8 cellular contexts compared by ENCODE assay signal in the genomic region with DNA sequence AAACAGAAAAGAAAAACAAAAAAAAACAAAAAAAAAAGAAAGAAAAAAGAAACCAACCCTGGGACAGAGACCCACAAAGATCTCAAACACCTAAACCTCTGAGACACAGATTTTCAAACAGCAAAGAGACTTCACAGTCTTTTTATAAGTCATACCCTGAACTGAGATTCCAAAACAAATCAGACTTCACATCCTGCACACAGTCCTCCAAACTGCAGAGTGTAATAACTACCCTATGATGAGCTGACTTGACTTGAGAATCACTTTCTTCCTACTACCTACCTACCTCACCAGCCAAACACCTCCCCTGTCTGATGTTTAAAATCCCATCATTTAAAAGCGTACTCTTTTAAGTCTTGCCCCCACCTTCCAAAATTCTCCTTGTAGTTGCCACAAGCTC. TPM values are rescaled to one million over a fixed set of nuclear protein-coding genes. Genes with fewer than 3 reads are reported as not detected.
DNase-seq lines count a peak whose midpoint lies in the region; ATAC-seq, FAIRE-seq and TF ChIP-seq lines count a peak whose summit lies in the region.

No MANE protein-coding gene starts in this region.

- no peak overlapping the region for H3K23ac ChIP-seq in H1 (ENCODE audit: insufficient read length)

- H3K4me1 ChIP-seq in SK-N-SH (ENCODE audit: control insufficient read depth in 1 of 2, insufficient read depth in 2 of 2, low read depth in 1 of 2, low read length in 1 of 2) (peaks cover 4 to 6% of the 10 kb centered on the region in 2 experiments; a peak in 1 of 4 replicates), OCI-LY3 (ENCODE audit: low read length) (peaks cover 14% of the 10 kb centered on the region), H1 (replicated peaks in 1 of 4; ENCODE audit: control insufficient read depth in 3 of 4, insufficient read depth in 4 of 4, low read length in 3 of 4) (peaks cover 0 to 4% (median 0%) of the 10 kb centered on the region in 4 experiments; a peak in 1 of 7 replicates), rectal smooth muscle tissue (ENCODE audit: control insufficient read depth, insufficient read depth, low read length) (no peaks in the 10 kb centered on the region), thyroid gland (peaks cover 4% of the 10 kb centered on the region in 2 donors)

- no peak for TF ChIP-seq CTCF in SK-N-SH (IDR thresholded peaks at IDR 0.05)
- TF ChIP-seq CTCF in OCI-LY3 (IDR thresholded peaks at IDR 0.05; ENCODE audit: low read depth, low read length), result no peak
- no peak for TF ChIP-seq CTCF in H1 (IDR thresholded peaks at IDR 0.05; ENCODE audit: control extremely low read depth in 1 of 3, insufficient read depth in 1 of 3, low read depth in 1 of 3, low read length in 3 of 3)
- TF ChIP-seq CTCF in thyroid gland (IDR thresholded peaks at IDR 0.05), result no peak

- intact Hi-C loops in thyroid gland (cut with DNase I), result no loop called here

- H3K36me3 ChIP-seq in SK-N-SH (replicated peaks in 1 of 2; ENCODE audit: control insufficient read depth in 1 of 2, insufficient read depth in 2 of 2, low read length in 1 of 2) (no peaks in the 10 kb centered on the region), OCI-LY3 (replicated peaks; ENCODE audit: low read depth, low read length) (no peaks in the 10 kb centered on the region), H1 (ENCODE audit: control insufficient read depth in 2 of 4, insufficient read depth in 4 of 4, low read length in 3 of 4) (no peaks in the 10 kb centered on the region), rectal smooth muscle tissue (ENCODE audit: control insufficient read depth, insufficient read depth, low read length) (no peaks in the 10 kb centered on the region), thyroid gland (no peaks in the 10 kb centered on the region)

- H3K27me3 ChIP-seq in SK-N-SH (ENCODE audit: insufficient read depth) (peaks cover 9% of the 10 kb centered on the region; the same call in 1 of the 2 replicates), OCI-LY3 (ENCODE audit: low read depth, low read length) (no peaks in the 10 kb centered on the region), H1 (replicated peaks in 1 of 4; ENCODE audit: control insufficient read depth in 3 of 4, extremely low read depth in 1 of 4, insufficient read depth in 3 of 4, low read length in 3 of 4) (no peaks in the 10 kb centered on the region), rectal smooth muscle tissue (ENCODE audit: control insufficient read depth, insufficient read depth, low read length) (no peaks in the 10 kb centered on the region), thyroid gland (no peaks in the 10 kb centered on the region)

- no peak overlapping the region for H3K18ac ChIP-seq in H1 (ENCODE audit: extremely low read depth, low read length)

- H4K91ac ChIP-seq in H1 (replicated peaks; ENCODE audit: insufficient read length, low read length), result no peak overlapping the region

- 59% methylated on average over 1 of the region's 1 CpG for WGBS in SK-N-SH (ENCODE audit: low lambda C conversion rate)
- WGBS in H1 (ENCODE audit: extremely low coverage in 1 of 2, insufficient coverage in 1 of 2, insufficient read length in 1 of 2, insufficient replicate concordance in 2 of 2, low coverage in 1 of 2, low lambda C conversion rate in 2 of 2, missing lambda C conversion rate in 1 of 2), 2 experiments, result 80% methylated on average over 1 of the region's 1 CpG; no CpG with 5 or more reads in 1 of the 2 experiments
- 93% methylated on average over 1 of the region's 1 CpG for WGBS in thyroid gland, 2 donors

- FAIRE-seq in H1 (lab: Jason Lieb, UNC), result no peak

- H3K27ac ChIP-seq in SK-N-SH (ENCODE audit: low read depth in 2 of 2, low read length in 1 of 2), result no peak overlapping the region; a peak in 1 of 4 replicates
- H3K27ac ChIP-seq in OCI-LY3 (ENCODE audit: low read length), result no peak overlapping the region
- no peak overlapping the region for H3K27ac ChIP-seq in H1 (ENCODE audit: low read depth, low read length)
- H3K27ac ChIP-seq in rectal smooth muscle tissue (ENCODE audit: low read depth, low read length), result no peak overlapping the region
- no peak overlapping the region for H3K27ac ChIP-seq in thyroid gland

- no peaks in the 10 kb centered on the region for H3K9me2 ChIP-seq in SK-N-SH

- H3F3A ChIP-seq in SK-N-SH (replicated peaks; ENCODE audit: insufficient read depth), result no peaks in the 10 kb centered on the region

- H3K56ac ChIP-seq in H1 (replicated peaks; ENCODE audit: insufficient read length, low read depth, low read length), result no peak overlapping the region

- no peak overlapping the region for H2BK20ac ChIP-seq in H1 (ENCODE audit: low read length)

- H2BK15ac ChIP-seq in H1 (ENCODE audit: low read length), result no peak overlapping the region

- H3K79me2 ChIP-seq in SK-N-SH (ENCODE audit: insufficient read depth) (no peaks in the 10 kb centered on the region), OCI-LY3 (ENCODE audit: low read length) (no peaks in the 10 kb centered on the region), H1 (ENCODE audit: control insufficient read depth in 1 of 2, insufficient read depth in 2 of 2, low read length in 2 of 2) (no peaks in the 10 kb centered on the region)

- H3K23me2 ChIP-seq in H1 (ENCODE audit: low read depth, low read length), result peaks cover 5% of the 10 kb centered on the region; the same call in 1 of the 2 replicates

- no peak for TF ChIP-seq RAD21 in SK-N-SH (IDR thresholded peaks at IDR 0.05; ENCODE audit: low read length)
- no peak for TF ChIP-seq RAD21 in H1 (IDR thresholded peaks at IDR 0.05 in 1 of 2, conservative IDR thresholded peaks at IDR 0.05 in 1 of 2; ENCODE audit: low read depth in 2 of 2, low read length in 2 of 2)

- no peak for ATAC-seq in SK-N-SH treated with all-trans-retinoic acid at 6 μM for 48 hours
- ATAC-seq in GM21737 (IDR thresholded peaks at IDR 0.05; ENCODE audit: unreplicated experiment), result no peak

- CTCF ChIA-PET in SK-N-SH (lab: Yijun Ruan, JAX), result no interaction called here
- CTCF ChIA-PET in H1 (lab: Charles Lee; ENCODE audit: partially characterized antibody), result interaction anchor here (1.2 kb wide), 1 partner anchor 62 kb away, joined by 3 read pairs; no protein-coding TSS in a partner anchor

- H2BK12ac ChIP-seq in H1 (ENCODE audit: low read depth, low read length), result no peak overlapping the region

- H4K5ac ChIP-seq in H1 (ENCODE audit: insufficient read length, low read depth, low read length), result no peak overlapping the region

- H3K4ac ChIP-seq in H1 (replicated peaks; ENCODE audit: insufficient read length, low read depth, low read length), result no peak overlapping the region

- H2AFZ ChIP-seq in SK-N-SH (ENCODE audit: low read depth), result peak overlapping the region; percentile 89
- peak overlapping the region; percentile 93 for H2AFZ ChIP-seq in OCI-LY3 (ENCODE audit: low read depth, low read length)
- 0 out of 2 replicates have a peak overlapping the region, but pooled peaks have one; percentile 70 for H2AFZ ChIP-seq in H1 (ENCODE audit: low read length)

- H3K9ac ChIP-seq in SK-N-SH (no peak overlapping the region), OCI-LY3 (ENCODE audit: low read length) (peak overlapping the region; percentile 68), H1 (replicated peaks in 1 of 4; ENCODE audit: extremely low read depth in 1 of 4, low read depth in 3 of 4, low read length in 3 of 4) (no peak overlapping the region), rectal smooth muscle tissue (ENCODE audit: low read length) (no peak overlapping the region)

- no peaks in the 10 kb centered on the region for H3K79me1 ChIP-seq in H1 (ENCODE audit: low read depth, low read length)

- POLR2A ChIA-PET in SK-N-SH (lab: Yijun Ruan, JAX) (no interaction called here), H1 (lab: Charles Lee; ENCODE audit: partially characterized antibody) (interaction anchor here (1.6 kb wide), 1 partner anchor 27 kb away, joined by 8 read pairs; no protein-coding TSS in a partner anchor)

- no peaks in the 10 kb centered on the region for H3K9me3 ChIP-seq in SK-N-SH
- no peaks in the 10 kb centered on the region for H3K9me3 ChIP-seq in OCI-LY3 (ENCODE audit: insufficient read depth, low read length)
- H3K9me3 ChIP-seq in H1 (ENCODE audit: insufficient read depth in 2 of 2, low read depth in 1 of 2, low read length in 1 of 2), result no peaks in the 10 kb centered on the region
- H3K9me3 ChIP-seq in thyroid gland, result no peaks in the 10 kb centered on the region

- H3K14ac ChIP-seq in H1 (ENCODE audit: insufficient read length), result no peak overlapping the region

- H4K8ac ChIP-seq in H1 (ENCODE audit: extremely low read depth, insufficient read depth, low read length), result no peak overlapping the region

- no peaks in the 10 kb centered on the region for H4K20me1 ChIP-seq in SK-N-SH (ENCODE audit: insufficient read depth)
- H4K20me1 ChIP-seq in OCI-LY3 (ENCODE audit: insufficient read depth, low read length), result no peaks in the 10 kb centered on the region
- no peaks in the 10 kb centered on the region for H4K20me1 ChIP-seq in H1 (replicated peaks in 1 of 2; ENCODE audit: control insufficient read depth in 1 of 2, insufficient read depth in 2 of 2, low read length in 2 of 2)

- H2BK120ac ChIP-seq in H1 (replicated peaks; ENCODE audit: low read depth, low read length), result no peak overlapping the region

- DNase-seq in SK-N-SH (no peak), H1 (ENCODE audit: low read depth in 1 of 2, low spot score in 2 of 2) (no peak), thyroid gland (no peak)
- no peak for DNase-seq in stimulated activated CD4-positive, alpha-beta T cell treated with anti-CD3 and anti-CD28 coated beads, Interleukin-4, amount 100 ng/mL, for 1 hour

- H2AK5ac ChIP-seq in H1 (ENCODE audit: low read depth, low read length), result no peak overlapping the region

- no peak for TF ChIP-seq POLR2A in H1 (IDR thresholded peaks at IDR 0.05; ENCODE audit: control extremely low read depth in 1 of 2, low read depth in 2 of 2, low read length in 2 of 2)
- no peak for TF ChIP-seq POLR2A in thyroid gland (IDR thresholded peaks at IDR 0.05)

- H3K4me2 ChIP-seq in SK-N-SH (peak overlapping the region; percentile 67), OCI-LY3 (ENCODE audit: low read length) (peak overlapping the region; percentile 77), H1 (ENCODE audit: insufficient read depth in 1 of 2, low read depth in 2 of 2, low read length in 2 of 2) (peak overlapping the region in 1 of 2 experiments; percentile 82; a peak in 1 of 4 replicates)

- H3K4me3 ChIP-seq in SK-N-SH (ENCODE audit: low read depth in 2 of 2, low read length in 1 of 2) (peak overlapping the region; percentile 37 to 64; a peak in 3 of 4 replicates), OCI-LY3 (ENCODE audit: low read length) (peak overlapping the region; percentile 91), H1 (ENCODE audit: extremely low read depth in 1 of 4, insufficient read depth in 2 of 4, low read depth in 3 of 4, low read length in 4 of 4) (peak overlapping the region in 1 of 4 experiments; percentile 91; a peak in 1 of 8 replicates), rectal smooth muscle tissue (ENCODE audit: low read length) (peak overlapping the region; percentile 38), thyroid gland (replicated peaks in 1 of 3) (no peak overlapping the region)

- TF ChIP-seq EP300 in SK-N-SH (IDR thresholded peaks at IDR 0.05; ENCODE audit: borderline replicate concordance in 1 of 2, low read depth in 1 of 2, low read length in 1 of 2) (no peak), H1 (IDR thresholded peaks at IDR 0.05; ENCODE audit: borderline replicate concordance in 1 of 2, low read depth in 2 of 2, low read length in 2 of 2) (no peak)

- H2BK5ac ChIP-seq in H1 (ENCODE audit: low read depth, low read length), result no peak overlapping the region

RNA-seq across cellular contexts. Expression of a gene that starts 25.2 kb away (rescaled TPM):
- polyA plus RNA-seq in SK-N-SH (2012; rRNA removed), result not detected in 2 replicates
- polyA plus RNA-seq in SK-N-SH (2012; cell fraction: cytosol; rRNA removed), result not detected in 2 replicates
- not detected in 2 replicates for polyA plus RNA-seq in SK-N-SH (2012; cell fraction: nucleus; rRNA removed)
- not detected in 2 replicates for total RNA-seq in H1 (2021; fragmentation: NEBNext Ultra II Directional; extraction: Animal tissue kit (Norgen Biotek cat#: 25700))
- polyA plus RNA-seq in H1 (2011; rRNA removed), result 0.18 and 0.35 TPM in 2 replicates
- not detected for polyA plus RNA-seq in H1 (2011; cell fraction: cytosol; rRNA removed)
- polyA plus RNA-seq in H1 (2011; cell fraction: nucleus; rRNA removed), result not detected
- 0.29 TPM in 1 of 4 replicates, not detected in the others for polyA plus RNA-seq in H1 (2012, experiment 1 of 2)
- not detected for polyA plus RNA-seq in H1 (2012, experiment 2 of 2)
- 0.14 TPM for polyA plus RNA-seq in H1 (2013, experiment 1 of 2)
- 0.35 TPM for polyA plus RNA-seq in H1 (2013, experiment 2 of 2)
- polyA minus RNA-seq in H1 (2011; rRNA and poly(A)+ RNA removed), result 0.51 TPM in 1 of 2 replicates, not detected in the other
- not detected for polyA minus RNA-seq in H1 (2011; cell fraction: cytosol; rRNA and poly(A)+ RNA removed)
- not detected for polyA minus RNA-seq in H1 (2011; cell fraction: nucleus; rRNA and poly(A)+ RNA removed)
- 1 to 10 TPM in 2 of 4 donors, not detected in 2; 1.2 to 3.3 TPM for total RNA-seq in thyroid gland

RNA-seq across cellular contexts. Expression of a gene that starts 39.8 kb away (rescaled TPM):
- polyA plus RNA-seq in SK-N-SH (2012; rRNA removed), result 6.3 and 8.5 TPM in 2 replicates
- 3.4 and 5.4 TPM in 2 replicates for polyA plus RNA-seq in SK-N-SH (2012; cell fraction: cytosol; rRNA removed)
- polyA plus RNA-seq in SK-N-SH (2012; cell fraction: nucleus; rRNA removed), result 17.2 and 21.9 TPM in 2 replicates
- 14.1 and 14.8 TPM in 2 replicates for total RNA-seq in H1 (2021; fragmentation: NEBNext Ultra II Directional; extraction: Animal tissue kit (Norgen Biotek cat#: 25700))
- polyA plus RNA-seq in H1 (2011; rRNA removed), result 27.8 and 38.4 TPM in 2 replicates
- 20.6 TPM for polyA plus RNA-seq in H1 (2011; cell fraction: cytosol; rRNA removed)
- 44.4 TPM for polyA plus RNA-seq in H1 (2011; cell fraction: nucleus; rRNA removed)
- polyA plus RNA-seq in H1 (2012, experiment 1 of 2), result 15.0 to 20.8 TPM (median 18.3 TPM) in 4 replicates
- 19.8 TPM for polyA plus RNA-seq in H1 (2012, experiment 2 of 2)
- polyA plus RNA-seq in H1 (2013, experiment 1 of 2), result 8.8 TPM
- polyA plus RNA-seq in H1 (2013, experiment 2 of 2), result 8.5 TPM
- polyA minus RNA-seq in H1 (2011; rRNA and poly(A)+ RNA removed), result 17.9 and 25.0 TPM in 2 replicates
- 17.6 TPM for polyA minus RNA-seq in H1 (2011; cell fraction: cytosol; rRNA and poly(A)+ RNA removed)
- 14.1 TPM for polyA minus RNA-seq in H1 (2011; cell fraction: nucleus; rRNA and poly(A)+ RNA removed)
- 1 to 10 TPM; 2.7 to 8.6 (median 7.1) TPM for total RNA-seq in thyroid gland

RNA-seq across cellular contexts. Expression of a gene that starts 50.1 kb away (rescaled TPM):
- polyA plus RNA-seq in SK-N-SH (2012; rRNA removed) (not detected in 2 replicates), H1 (2011; rRNA removed) (0.05 TPM in 2 replicates)
- polyA plus RNA-seq in SK-N-SH (2012; cell fraction: cytosol; rRNA removed), result not detected in 2 replicates
- not detected in 2 replicates for polyA plus RNA-seq in SK-N-SH (2012; cell fraction: nucleus; rRNA removed)
- not detected in 2 replicates for total RNA-seq in H1 (2021; fragmentation: NEBNext Ultra II Directional; extraction: Animal tissue kit (Norgen Biotek cat#: 25700))
- 0.06 TPM for polyA plus RNA-seq in H1 (2011; cell fraction: cytosol; rRNA removed)
- polyA plus RNA-seq in H1 (2011; cell fraction: nucleus; rRNA removed), result not detected
- not detected in 4 replicates for polyA plus RNA-seq in H1 (2012, experiment 1 of 2)
- not detected for polyA plus RNA-seq in H1 (2012, experiment 2 of 2)
- polyA plus RNA-seq in H1 (2013, experiment 1 of 2), result not detected
- not detected for polyA plus RNA-seq in H1 (2013, experiment 2 of 2)
- polyA minus RNA-seq in H1 (2011; rRNA and poly(A)+ RNA removed), result not detected in 2 replicates
- not detected for polyA minus RNA-seq in H1 (2011; cell fraction: cytosol; rRNA and poly(A)+ RNA removed)
- polyA minus RNA-seq in H1 (2011; cell fraction: nucleus; rRNA and poly(A)+ RNA removed), result not detected
- not detected for total RNA-seq in thyroid gland

RNA-seq across cellular contexts. Expression of a gene that starts 52.7 kb away (rescaled TPM):
- polyA plus RNA-seq in SK-N-SH (2012; rRNA removed) (0.24 and 0.30 TPM in 2 replicates), H1 (2011; rRNA removed) (0.65 and 0.74 TPM in 2 replicates)
- polyA plus RNA-seq in SK-N-SH (2012; cell fraction: cytosol; rRNA removed), result 0.06 and 0.14 TPM in 2 replicates
- 0.81 and 1.1 TPM in 2 replicates for polyA plus RNA-seq in SK-N-SH (2012; cell fraction: nucleus; rRNA removed)
- 0.63 and 0.80 TPM in 2 replicates for total RNA-seq in H1 (2021; fragmentation: NEBNext Ultra II Directional; extraction: Animal tissue kit (Norgen Biotek cat#: 25700))
- 0.47 TPM for polyA plus RNA-seq in H1 (2011; cell fraction: cytosol; rRNA removed)
- polyA plus RNA-seq in H1 (2011; cell fraction: nucleus; rRNA removed), result 1.3 TPM
- 0.29 to 1.0 TPM (median 0.69 TPM) in 4 replicates for polyA plus RNA-seq in H1 (2012, experiment 1 of 2)
- 0.29 TPM for polyA plus RNA-seq in H1 (2012, experiment 2 of 2)
- polyA plus RNA-seq in H1 (2013, experiment 1 of 2), result 0.30 TPM
- polyA plus RNA-seq in H1 (2013, experiment 2 of 2), result 0.35 TPM
- polyA minus RNA-seq in H1 (2011; rRNA and poly(A)+ RNA removed), result not detected in 2 replicates
- not detected for polyA minus RNA-seq in H1 (2011; cell fraction: cytosol; rRNA and poly(A)+ RNA removed)
- polyA minus RNA-seq in H1 (2011; cell fraction: nucleus; rRNA and poly(A)+ RNA removed), result 0.80 TPM
- 1 to 10 TPM; 1.4 to 4.8 (median 3.3) TPM for total RNA-seq in thyroid gland

Comparison
In these comparisons a context has a peak if more than half of its experiments do, and no peak if none do; other contexts are left out.
1. H3K4me3 ChIP-seq: peak in SK-N-SH (2 of 2), OCI-LY3 (single experiment) and rectal smooth muscle tissue (single experiment); none in thyroid gland (0 of 3).
2. Peak in every context shown above with its lines, with median percentiles within 50 percentile points of each other: H2AFZ ChIP-seq.